Comparison of ENCODE assay signal across 1 cellular context in the genomic region with DNA sequence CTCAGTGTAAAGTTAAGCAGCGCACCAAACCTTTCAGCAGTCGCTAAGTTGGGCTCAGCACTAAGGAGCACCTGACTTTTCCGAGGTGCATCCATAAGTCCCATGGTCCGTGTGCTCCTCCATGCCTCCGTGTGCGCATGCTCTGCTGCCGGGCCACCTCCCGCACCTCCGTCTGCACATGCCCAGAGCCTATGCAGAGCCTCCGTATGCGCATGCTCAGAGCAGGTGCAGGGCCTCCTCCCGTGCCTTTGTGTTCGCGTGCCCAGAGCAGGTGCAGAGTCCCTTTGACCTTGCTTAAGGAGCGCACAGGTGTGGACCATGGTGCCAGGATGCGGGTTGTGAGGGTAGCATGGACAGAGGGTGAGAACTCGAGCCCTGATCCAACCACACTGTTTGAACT.
TF ChIP-seq lines count a peak whose summit lies in the region.

No MANE protein-coding gene starts in this region.

TF ChIP-seq in SK-N-SH, 30 proteins besides CTCF, POLR2A, EP300 and RAD21 (continued from another document):
- TF ChIP-seq, protein P1, sequence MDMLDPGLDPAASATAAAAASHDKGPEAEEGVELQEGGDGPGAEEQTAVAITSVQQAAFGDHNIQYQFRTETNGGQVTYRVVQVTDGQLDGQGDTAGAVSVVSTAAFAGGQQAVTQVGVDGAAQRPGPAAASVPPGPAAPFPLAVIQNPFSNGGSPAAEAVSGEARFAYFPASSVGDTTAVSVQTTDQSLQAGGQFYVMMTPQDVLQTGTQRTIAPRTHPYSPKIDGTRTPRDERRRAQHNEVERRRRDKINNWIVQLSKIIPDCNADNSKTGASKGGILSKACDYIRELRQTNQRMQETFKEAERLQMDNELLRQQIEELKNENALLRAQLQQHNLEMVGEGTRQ (IDR thresholded peaks at IDR 0.05; ENCODE audit: borderline replicate concordance, low read depth, low read length), result no peak
- TF ChIP-seq TCF12 (IDR thresholded peaks at IDR 0.05) (no peak), FOXJ3 (CRISPR knock-in tag; IDR thresholded peaks at IDR 0.05) (no peak), GABPA (IDR thresholded peaks at IDR 0.05; ENCODE audit: low read depth) (no peak), CHD2 (IDR thresholded peaks at IDR 0.05; ENCODE audit: low read length, partially characterized antibody) (no peak)
- TF ChIP-seq, protein P2, sequence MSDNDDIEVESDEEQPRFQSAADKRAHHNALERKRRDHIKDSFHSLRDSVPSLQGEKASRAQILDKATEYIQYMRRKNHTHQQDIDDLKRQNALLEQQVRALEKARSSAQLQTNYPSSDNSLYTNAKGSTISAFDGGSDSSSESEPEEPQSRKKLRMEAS (IDR thresholded peaks at IDR 0.05; ENCODE audit: low read depth), result no peak
- TF ChIP-seq, protein P3, sequence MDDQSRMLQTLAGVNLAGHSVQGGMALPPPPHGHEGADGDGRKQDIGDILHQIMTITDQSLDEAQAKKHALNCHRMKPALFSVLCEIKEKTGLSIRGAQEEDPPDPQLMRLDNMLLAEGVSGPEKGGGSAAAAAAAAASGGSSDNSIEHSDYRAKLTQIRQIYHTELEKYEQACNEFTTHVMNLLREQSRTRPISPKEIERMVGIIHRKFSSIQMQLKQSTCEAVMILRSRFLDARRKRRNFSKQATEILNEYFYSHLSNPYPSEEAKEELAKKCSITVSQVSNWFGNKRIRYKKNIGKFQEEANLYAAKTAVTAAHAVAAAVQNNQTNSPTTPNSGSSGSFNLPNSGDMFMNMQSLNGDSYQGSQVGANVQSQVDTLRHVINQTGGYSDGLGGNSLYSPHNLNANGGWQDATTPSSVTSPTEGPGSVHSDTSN (IDR thresholded peaks at IDR 0.05), result no peak
